In genomic region chr11:77071671-77072605, GRCh38 we compare ENCODE assay signal across 9 cellular contexts.
A peak's percentile ranks its signal among the peaks of the same experiment; 100 is the strongest.
DNase-seq lines count a peak whose midpoint lies in the region; ATAC-seq and TF ChIP-seq lines count a peak whose summit lies in the region.
"Had no signal": no experiment of that assay in that cellular context is flagged by ENCODE, and none has a peak within 500 bp of the region (broad histone marks: within the 10 kb centered on the region; RNA-seq: fewer than 3 reads in every experiment).

No MANE protein-coding gene starts in this region.

- H4K20me1 ChIP-seq in BLaER1 treated with 17β-estradiol and CSF1 and Interleukin-3, amounts not matched to agents 10 nM and 100 nM, result peaks cover 0 to 21% (median 12%) of the 10 kb centered on the region in 11 experiments; a peak in 7 of 22 replicates

- no peaks in the 10 kb centered on the region for H3K9me3 Mint-ChIP-seq in dendritic cell treated with granulocyte-macrophage colony-stimulating factor and Interleukin-4, amounts not matched to agents 40 ng/mL and 50 ng/mL, for 4 days
- no peaks in the 10 kb centered on the region for H3K9me3 Mint-ChIP-seq in nephron progenitor cell

- intact Hi-C loops in dendritic cell treated with granulocyte-macrophage colony-stimulating factor and Interleukin-4, amounts not matched to agents 40 ng/mL and 50 ng/mL, for 4 days (cut with micrococcal nuclease), result no loop called here

- H3K9ac ChIP-seq in BLaER1 treated with 17β-estradiol and CSF1 and Interleukin-3, amounts not matched to agents 10 nM and 100 nM, result peak overlapping the region in 10 of 11 experiments; percentile 10 to 62 (median 50); a peak in 14 of 22 replicates

- H3K4me1 ChIP-seq in BLaER1 treated with 17β-estradiol and CSF1 and Interleukin-3, amounts not matched to agents 10 nM and 100 nM, result peaks cover 57 to 77% (median 70%) of the 10 kb centered on the region in 10 experiments

- no peaks in the 10 kb centered on the region for H3K9me3 ChIP-seq in BLaER1 treated with 17β-estradiol and CSF1 and Interleukin-3, amounts not matched to agents 10 nM and 100 nM (replicated peaks in 1 of 11)

- TF ChIP-seq CTCF in NB4 (IDR thresholded peaks at IDR 0.05; ENCODE audit: low read depth, low read length) (no peak), nephron progenitor cell (IDR thresholded peaks at IDR 0.05) (no peak)

- H3K4me1 Mint-ChIP-seq in dendritic cell treated with granulocyte-macrophage colony-stimulating factor and Interleukin-4, amounts not matched to agents 40 ng/mL and 50 ng/mL, for 4 days (ENCODE audit: low read depth), result peaks cover 15% of the 10 kb centered on the region
- H3K4me1 Mint-ChIP-seq in nephron progenitor cell, result peaks cover 54% of the 10 kb centered on the region

- peaks cover 33% of the 10 kb centered on the region for H3K27me3 Mint-ChIP-seq in dendritic cell treated with granulocyte-macrophage colony-stimulating factor and Interleukin-4, amounts not matched to agents 40 ng/mL and 50 ng/mL, for 4 days
- peaks cover 2% of the 10 kb centered on the region for H3K27me3 Mint-ChIP-seq in nephron progenitor cell (ENCODE audit: low read depth, poor library complexity)

- DNase-seq in NB4 (ENCODE audit: low read depth) (peak; percentile 65), nephron progenitor cell (no peak), dedifferentiated amniotic fluid mesenchymal stem cell (ENCODE audit: extremely low spot score) (no peak), HK-2 (ENCODE audit: unreplicated experiment) (no peak), T-helper 9 cell (no peak)
- DNase-seq: caudate nucleus had no signal

- no peak for TF ChIP-seq POLR2A in NB4 (IDR thresholded peaks at IDR 0.05; ENCODE audit: extremely low read depth, insufficient read length)

- ATAC-seq in GM21786 (IDR thresholded peaks at IDR 0.05; ENCODE audit: unreplicated experiment), result no peak

- H3K36me3 ChIP-seq in BLaER1 treated with 17β-estradiol and CSF1 and Interleukin-3, amounts not matched to agents 10 nM and 100 nM, result no peaks in the 10 kb centered on the region

- H3K36me3 Mint-ChIP-seq in dendritic cell treated with granulocyte-macrophage colony-stimulating factor and Interleukin-4, amounts not matched to agents 40 ng/mL and 50 ng/mL, for 4 days (ENCODE audit: low read depth), result no peaks in the 10 kb centered on the region
- no peaks in the 10 kb centered on the region for H3K36me3 Mint-ChIP-seq in nephron progenitor cell (ENCODE audit: low read depth)

- H3K27ac Mint-ChIP-seq in dendritic cell treated with granulocyte-macrophage colony-stimulating factor and Interleukin-4, amounts not matched to agents 40 ng/mL and 50 ng/mL, for 4 days, result peak overlapping the region; percentile 5
- H3K27ac Mint-ChIP-seq in nephron progenitor cell, result peak overlapping the region; percentile 75

- peak overlapping the region in 9 of 11 experiments; percentile 31 to 74 (median 64); a peak in 19 of 22 replicates for H3K27ac ChIP-seq in BLaER1 treated with 17β-estradiol and CSF1 and Interleukin-3, amounts not matched to agents 10 nM and 100 nM

- H3K4me3 ChIP-seq in BLaER1 treated with 17β-estradiol and CSF1 and Interleukin-3, amounts not matched to agents 10 nM and 100 nM, result no peak overlapping the region
- H3K4me3 ChIP-seq in NB4 (ENCODE audit: low read depth, low read length), result no peak overlapping the region

- peak overlapping the region; percentile 67 to 95 (median 85) for H3K4me2 ChIP-seq in BLaER1 treated with 17β-estradiol and CSF1 and Interleukin-3, amounts not matched to agents 10 nM and 100 nM

- no peaks in the 10 kb centered on the region for H3K27me3 ChIP-seq in BLaER1 treated with 17β-estradiol and CSF1 and Interleukin-3, amounts not matched to agents 10 nM and 100 nM

- no peak overlapping the region for H3K4me3 Mint-ChIP-seq in dendritic cell treated with granulocyte-macrophage colony-stimulating factor and Interleukin-4, amounts not matched to agents 40 ng/mL and 50 ng/mL, for 4 days
- H3K4me3 Mint-ChIP-seq in nephron progenitor cell, result no peak overlapping the region
